Comparison of ENCODE assay signal across 23 cellular contexts in genomic region chr1:84409888-84410287, GRCh38. TPM values are rescaled to one million over a fixed set of nuclear protein-coding genes. Genes with fewer than 3 reads are reported as not detected.
DNase-seq lines count a peak whose midpoint lies in the region; ATAC-seq, FAIRE-seq and TF ChIP-seq lines count a peak whose summit lies in the region.
"Had no signal": no experiment of that assay in that cellular context is flagged by ENCODE, and none has a peak within 500 bp of the region (broad histone marks: within the 10 kb centered on the region; RNA-seq: fewer than 3 reads in every experiment).

No MANE protein-coding gene starts in this region.

- intact Hi-C loops in PC-3 (cut with micrococcal nuclease) (loop anchor here (2.0 to 5.0 kb wide), 2 partner anchors 45 to 108 kb away; partner anchors contain the start of gene SAMD13), left colon (cut with DNase I, micrococcal nuclease) (no loop called here), Right ventricle myocardium superior (cut with DNase I) (no loop called here)

- no peak for TF ChIP-seq RAD21 in neural cell (conservative IDR thresholded peaks at IDR 0.05)

- H3K4me3 ChIP-seq in PC-3 (ENCODE audit: low read length) = no peak overlapping the region
- H3K4me3 ChIP-seq in neural cell (ENCODE audit: low read length) = peak overlapping the region; percentile 42
- no peak overlapping the region for H3K4me3 ChIP-seq in small intestine (ENCODE audit: low read depth in 1 of 2, low read length in 2 of 2)
- H3K4me3 ChIP-seq: BLaER1 had no signal

- H2AFZ ChIP-seq in PC-3 (ENCODE audit: low read length) (no peak overlapping the region), neural cell (ENCODE audit: low read depth, low read length) (no peak overlapping the region)

- no peaks in the 10 kb centered on the region for H3K27me3 ChIP-seq in PC-3 (ENCODE audit: low read length)
- no peaks in the 10 kb centered on the region for H3K27me3 ChIP-seq in neural cell (ENCODE audit: insufficient read depth, low read depth, low read length)
- H3K27me3 ChIP-seq in small intestine (ENCODE audit: control insufficient read depth in 2 of 2, insufficient read depth in 2 of 2, low read length in 2 of 2) = peaks cover 0 to 2% of the 10 kb centered on the region in 2 donors
- H3K27me3 ChIP-seq: BLaER1 had no signal

- CTCF ChIA-PET in PC-3 (lab: Charles Lee) = interaction anchor here (0.7 kb wide), 1 partner anchor 267 kb away, joined by 3 read pairs; no protein-coding TSS in a partner anchor

- FAIRE-seq in small intestine (lab: Jason Lieb, UNC) = no peak
- FAIRE-seq: GM12891, GM19239, H1 had no signal

- 13 to 41% (median 14%) methylated on average over 2 of the region's 2 CpGs for WGBS in small intestine, 3 donors

- H3K79me2 ChIP-seq in PC-3 (ENCODE audit: low read length) (no peaks in the 10 kb centered on the region), neural cell (replicated peaks; ENCODE audit: insufficient read depth, low read length) (peaks cover 15% of the 10 kb centered on the region)

- TF ChIP-seq CTCF in C4-2B (conservative IDR thresholded peaks at IDR 0.05) = no peak
- TF ChIP-seq CTCF in PC-3 (conservative IDR thresholded peaks at IDR 0.05; ENCODE audit: low read depth, low read length) = no peak
- no peak for TF ChIP-seq CTCF in neural cell (IDR thresholded peaks at IDR 0.05; ENCODE audit: poor library complexity, severe bottlenecking)

- H3K36me3 ChIP-seq in PC-3 (ENCODE audit: low read depth, low read length) (no peaks in the 10 kb centered on the region), neural cell (ENCODE audit: insufficient read depth, low read length) (no peaks in the 10 kb centered on the region), small intestine (ENCODE audit: control insufficient read depth in 2 of 2, insufficient read depth in 2 of 2, low read length in 2 of 2) (no peaks in the 10 kb centered on the region)
- H3K36me3 ChIP-seq: BLaER1 had no signal

- H3K4me2 ChIP-seq in PC-3 (ENCODE audit: low read length) (peak overlapping the region; percentile 33), neural cell (ENCODE audit: low read length) (no peak overlapping the region)
- H3K4me2 ChIP-seq: BLaER1 had no signal

- TF ChIP-seq EP300 in neural cell (conservative IDR thresholded peaks at IDR 0.05; ENCODE audit: poor library complexity, severe bottlenecking) = no peak

- H3F3A ChIP-seq in PC-3 (ENCODE audit: low read length, unreplicated experiment) (peaks cover 5% of the 10 kb centered on the region), neural cell (ENCODE audit: insufficient read depth, low read length, poor library complexity, severe bottlenecking) (peaks cover 3% of the 10 kb centered on the region)

- peak; percentile 58 for ATAC-seq in PC-3
- ATAC-seq in left colon = no peak
- no peak for ATAC-seq in Right ventricle myocardium superior (ENCODE audit: poor library complexity)

- H3K9me3 ChIP-seq in PC-3 (ENCODE audit: low read length) (no peaks in the 10 kb centered on the region), neural cell (ENCODE audit: low read length) (no peaks in the 10 kb centered on the region), small intestine (ENCODE audit: control insufficient read depth, low read depth) (no peaks in the 10 kb centered on the region)
- H3K9me3 ChIP-seq: BLaER1 had no signal

- DNase-seq in PC-3 = peak; percentile 59
- no peak for DNase-seq in small intestine
- DNase-seq in left colon = no peak
- DNase-seq in stimulated activated CD4-positive, alpha-beta T cell treated with anti-CD3 and anti-CD28 coated beads, Interleukin-2, amount 100 ng/mL, for 24 hours = no peak
- DNase-seq in Right ventricle myocardium superior = no peak
- DNase-seq: CD8-positive, alpha-beta memory T cell; COR-L47; DMS 273 treated with DMSO at 0.1 percent for 48 hours; DMS53; DND-41; EL; H9 had no signal

- H3K4me1 ChIP-seq in PC-3 (ENCODE audit: insufficient read depth, low read length) (peaks cover 46% of the 10 kb centered on the region), small intestine (ENCODE audit: control insufficient read depth in 2 of 2, insufficient read depth in 1 of 2, low read depth in 1 of 2, low read length in 1 of 2) (peaks cover 0 to 2% of the 10 kb centered on the region in 2 donors)
- H3K4me1 ChIP-seq: BLaER1 had no signal

- no TSS peak for BruUV-seq in PC-3 (replicated peaks; lab: Mats Ljungman, UMichigan)

- POLR2A ChIA-PET in PC-3 (lab: Charles Lee; ENCODE audit: unreplicated experiment) = no interaction called here

- no peak overlapping the region for H3K9ac ChIP-seq in PC-3 (ENCODE audit: low read length)
- no peak overlapping the region for H3K9ac ChIP-seq in neural cell (ENCODE audit: low read length)
- H3K9ac ChIP-seq: BLaER1 had no signal

- no peaks in the 10 kb centered on the region for H3K9me2 ChIP-seq in PC-3 (replicated peaks; ENCODE audit: low read length)
- H3K9me2 ChIP-seq in neural cell (ENCODE audit: insufficient read depth, low read length) = no peaks in the 10 kb centered on the region

- H4K20me1 ChIP-seq in PC-3 (ENCODE audit: low read length) = no peaks in the 10 kb centered on the region
- H4K20me1 ChIP-seq in neural cell (ENCODE audit: insufficient read depth) = no peaks in the 10 kb centered on the region
- H4K20me1 ChIP-seq: BLaER1 had no signal

- H3K27ac ChIP-seq in C4-2B (peak overlapping the region; percentile 99; the same call in 1 of the 2 replicates), PC-3 (ENCODE audit: low read length) (peak overlapping the region; percentile 62), neural cell (ENCODE audit: low read length) (peak overlapping the region; percentile 7), small intestine (ENCODE audit: low read depth in 1 of 2, low read length in 1 of 2) (no peak overlapping the region)
- H3K27ac ChIP-seq: BLaER1, HL-60 had no signal

TF ChIP-seq in neural cell, 6 proteins besides CTCF, POLR2A, EP300 and RAD21:
- TF ChIP-seq EZH2 (IDR thresholded peaks at IDR 0.05; ENCODE audit: borderline replicate concordance, insufficient read depth, low read length, poor library complexity, severe bottlenecking) (no peak), POLR2AphosphoS5 (IDR thresholded peaks at IDR 0.05) (no peak), SMC3 (conservative IDR thresholded peaks at IDR 0.05; ENCODE audit: poor library complexity) (no peak), REST (IDR thresholded peaks at IDR 0.05; ENCODE audit: borderline replicate concordance) (no peak), MXI1 (conservative IDR thresholded peaks at IDR 0.05; ENCODE audit: poor library complexity, severe bottlenecking) (no peak), TAF1 (IDR thresholded peaks at IDR 0.05; ENCODE audit: low read depth) (no peak)

RNA-seq across cellular contexts. Expression of gene DNASE2B, which starts 11.6 kb away (rescaled TPM):
- not detected in 2 replicates for total RNA-seq in PC-3 (2014; rRNA removed)
- 26.1 and 27.9 TPM in 2 replicates for polyA plus RNA-seq in neural cell
- polyA minus RNA-seq in neural cell = 11.9 and 16.8 TPM in 2 replicates
- under 1 TPM in 1 of 3 donors, not detected in 2; 0.18 TPM for polyA plus RNA-seq in small intestine
- total RNA-seq in left colon = 1 to 10 TPM in 1 of 2 donors, under 1 TPM in 1; 0.70 to 1.3 TPM
- not detected for total RNA-seq in Right ventricle myocardium superior
- total RNA-seq: A673; CD8-positive, alpha-beta memory T cell; G401; H1; H9; HT1080 had no signal
- polyA plus RNA-seq: AG04450; CD8-positive, alpha-beta memory T cell; H1 had no signal

Comparison
In these comparisons a context has a peak if more than half of its experiments do, and no peak if none do; other contexts are left out.
1. H3K27ac ChIP-seq: peak in C4-2B (single experiment), PC-3 (single experiment) and neural cell (single experiment); none in small intestine (0 of 2).